In the genomic region with DNA sequence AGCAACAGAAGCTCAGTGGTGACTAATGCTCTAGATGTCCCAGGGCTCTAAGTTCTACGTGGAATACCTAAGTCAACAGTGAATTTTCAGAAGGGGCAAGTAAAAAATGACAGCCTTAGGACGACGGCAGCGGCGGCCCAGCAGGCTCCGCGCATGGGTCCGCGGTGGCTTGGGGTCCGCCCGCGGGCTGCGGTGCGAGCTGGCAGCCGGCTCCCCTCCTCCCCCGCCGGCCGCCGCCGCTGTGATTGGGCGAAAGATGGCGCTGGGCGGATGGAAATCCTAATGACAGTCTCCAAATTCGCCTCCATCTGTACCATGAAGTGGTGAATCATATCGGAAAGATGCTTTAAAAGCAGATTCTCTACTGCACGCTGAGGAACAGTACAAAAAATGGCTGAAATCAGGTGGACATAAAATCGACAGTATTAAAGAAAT, we compare ENCODE assay signal across 1 cellular context.
TF ChIP-seq lines count a peak whose summit lies in the region.

No MANE protein-coding gene starts in this region.

TF ChIP-seq in WTC11, 78 proteins besides CTCF, POLR2A, EP300 and RAD21 (continued from another document):
- TF ChIP-seq IRF2 (CRISPR knock-in tag; IDR thresholded peaks at IDR 0.05; ENCODE audit: borderline replicate concordance, low read depth): no peak
- no peak for TF ChIP-seq NFATC4 (CRISPR knock-in tag; IDR thresholded peaks at IDR 0.05)
